In the genomic region with DNA sequence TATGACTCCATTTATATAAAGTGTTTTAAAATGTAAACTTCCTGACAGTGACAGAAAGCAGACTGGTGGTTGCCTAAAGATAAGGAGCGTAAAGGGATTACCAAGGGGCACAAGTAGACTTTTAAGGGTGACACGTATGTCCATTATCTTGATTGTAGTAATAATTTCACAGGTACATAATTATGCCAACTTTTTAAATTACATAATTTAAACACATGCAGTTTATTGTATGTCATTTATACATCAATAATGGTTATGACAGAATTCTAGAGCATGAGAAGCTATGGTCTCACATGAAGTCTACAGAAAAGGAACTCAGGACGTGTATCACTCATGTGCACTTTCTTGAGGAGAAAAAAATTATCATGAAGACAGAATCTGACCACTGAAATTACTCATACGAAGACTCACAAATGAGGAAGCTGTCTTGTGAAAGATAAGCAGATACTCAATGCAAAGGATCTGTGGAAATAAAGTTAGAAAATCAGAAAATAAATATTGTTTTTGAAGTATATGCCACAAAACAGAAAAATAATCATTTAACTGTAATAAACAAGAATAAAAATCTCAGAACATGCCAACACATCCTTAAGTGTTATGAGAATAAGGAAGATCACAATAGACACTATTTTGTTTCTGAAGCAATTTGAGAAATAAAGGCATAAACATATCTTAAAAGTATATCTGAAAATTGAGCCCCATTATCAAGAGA, we compare ENCODE assay signal across 1 cellular context.
TF ChIP-seq lines count a peak whose summit lies in the region.

No MANE protein-coding gene starts in this region.

TF ChIP-seq in K562, 482 proteins besides CTCF, POLR2A, EP300 and RAD21 (continued from another document and continues in another):
- TF ChIP-seq, protein P1, sequence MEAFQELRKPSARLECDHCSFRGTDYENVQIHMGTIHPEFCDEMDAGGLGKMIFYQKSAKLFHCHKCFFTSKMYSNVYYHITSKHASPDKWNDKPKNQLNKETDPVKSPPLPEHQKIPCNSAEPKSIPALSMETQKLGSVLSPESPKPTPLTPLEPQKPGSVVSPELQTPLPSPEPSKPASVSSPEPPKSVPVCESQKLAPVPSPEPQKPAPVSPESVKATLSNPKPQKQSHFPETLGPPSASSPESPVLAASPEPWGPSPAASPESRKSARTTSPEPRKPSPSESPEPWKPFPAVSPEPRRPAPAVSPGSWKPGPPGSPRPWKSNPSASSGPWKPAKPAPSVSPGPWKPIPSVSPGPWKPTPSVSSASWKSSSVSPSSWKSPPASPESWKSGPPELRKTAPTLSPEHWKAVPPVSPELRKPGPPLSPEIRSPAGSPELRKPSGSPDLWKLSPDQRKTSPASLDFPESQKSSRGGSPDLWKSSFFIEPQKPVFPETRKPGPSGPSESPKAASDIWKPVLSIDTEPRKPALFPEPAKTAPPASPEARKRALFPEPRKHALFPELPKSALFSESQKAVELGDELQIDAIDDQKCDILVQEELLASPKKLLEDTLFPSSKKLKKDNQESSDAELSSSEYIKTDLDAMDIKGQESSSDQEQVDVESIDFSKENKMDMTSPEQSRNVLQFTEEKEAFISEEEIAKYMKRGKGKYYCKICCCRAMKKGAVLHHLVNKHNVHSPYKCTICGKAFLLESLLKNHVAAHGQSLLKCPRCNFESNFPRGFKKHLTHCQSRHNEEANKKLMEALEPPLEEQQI (IDR thresholded peaks at IDR 0.05) = peak; percentile 28; the same call in 1 of the 2 replicates
- TF ChIP-seq ZFP36 (IDR thresholded peaks at IDR 0.05; ENCODE audit: low read depth, low read length, partially characterized antibody) (no peak), ZNF224 (CRISPR knock-in tag; IDR thresholded peaks at IDR 0.05) (no peak), SMARCE1 (IDR thresholded peaks at IDR 0.05) (peak; percentile 98), MTA1 (IDR thresholded peaks at IDR 0.05; ENCODE audit: borderline replicate concordance) (no peak), RCOR1 (IDR thresholded peaks at IDR 0.05; ENCODE audit: borderline replicate concordance in 1 of 2, low read depth in 2 of 2, low read length in 2 of 2) (peak in 1 of 2 experiments; percentile 38; a peak in 2 of 4 replicates), KAT7 (CRISPR knock-in tag; IDR thresholded peaks at IDR 0.05; ENCODE audit: borderline replicate concordance) (no peak), RNF2 (IDR thresholded peaks at IDR 0.05) (no peak), NFATC3 (IDR thresholded peaks at IDR 0.05) (no peak), NFXL1 (CRISPR knock-in tag; IDR thresholded peaks at IDR 0.05) (no peak), ZNF146 (CRISPR knock-in tag; IDR thresholded peaks at IDR 0.05; ENCODE audit: unreplicated experiment) (no peak), SRSF9 (IDR thresholded peaks at IDR 0.05; ENCODE audit: borderline replicate concordance, low read depth, low read length) (no peak), ARHGAP35 (IDR thresholded peaks at IDR 0.05; ENCODE audit: partially characterized antibody) (no peak), SMAD1 (IDR thresholded peaks at IDR 0.05; ENCODE audit: low read depth, low read length, partially characterized antibody) (no peak), ELF1 (tag; IDR thresholded peaks at IDR 0.05) (no peak), ARNT (IDR thresholded peaks at IDR 0.05) (peak in 1 of 2 experiments; percentile 37; a peak in 1 of 4 replicates), ZNF354B (CRISPR knock-in tag; IDR thresholded peaks at IDR 0.05) (0 out of 2 replicates have a peak, but pooled peaks have one; percentile 14), BACH1 (tag; IDR thresholded peaks at IDR 0.05) (no peak), MYNN (IDR thresholded peaks at IDR 0.05) (no peak), MYNN (CRISPR knock-in tag; IDR thresholded peaks at IDR 0.05) (no peak), NR4A1 (CRISPR knock-in tag; IDR thresholded peaks at IDR 0.05) (no peak), NR4A1 (tag; IDR thresholded peaks at IDR 0.05) (no peak), DACH1 (IDR thresholded peaks at IDR 0.05; ENCODE audit: partially characterized antibody) (peak; percentile 55), SIN3B (IDR thresholded peaks at IDR 0.05; ENCODE audit: low read depth) (no peak), JUND (IDR thresholded peaks at IDR 0.05; ENCODE audit: borderline replicate concordance, low read depth, low read length) (peak; percentile 85), JUND (tag; IDR thresholded peaks at IDR 0.05; ENCODE audit: borderline replicate concordance, low read depth, low read length) (peak; percentile 85; the same call in 2 of the 3 replicates), TAL1 (IDR thresholded peaks at IDR 0.05) (peak; percentile 66), STAG1 (CRISPR knock-in tag; IDR thresholded peaks at IDR 0.05; ENCODE audit: borderline replicate concordance) (no peak), MBD2 (IDR thresholded peaks at IDR 0.05; ENCODE audit: borderline replicate concordance, low read depth) (0 out of 2 replicates have a peak, but pooled peaks have one; percentile 30), SIN3A (IDR thresholded peaks at IDR 0.05; ENCODE audit: borderline replicate concordance in 2 of 2, control insufficient read depth in 1 of 2, low read depth in 2 of 2, low read length in 2 of 2) (no peak), PTRF (tag; IDR thresholded peaks at IDR 0.05) (no peak), CBFA2T2 (conservative IDR thresholded peaks at IDR 0.05) (peak; percentile 60), ESRRB (CRISPR knock-in tag; IDR thresholded peaks at IDR 0.05; ENCODE audit: borderline replicate concordance) (no peak), RBBP5 (IDR thresholded peaks at IDR 0.05; ENCODE audit: borderline replicate concordance, insufficient read depth, low read length, poor library complexity, severe bottlenecking) (no peak), ZBTB8A (IDR thresholded peaks at IDR 0.05; ENCODE audit: partially characterized antibody) (no peak), HDGF (IDR thresholded peaks at IDR 0.05) (no peak), JUN (IDR thresholded peaks at IDR 0.05; ENCODE audit: borderline replicate concordance, low read depth, low read length) (peak; percentile 62; the same call in 1 of the 2 replicates), JUN (CRISPR knock-in tag; IDR thresholded peaks at IDR 0.05; ENCODE audit: borderline replicate concordance) (no peak), GATA2 (CRISPR knock-in tag; IDR thresholded peaks at IDR 0.05) (peak; percentile 59), HOXB6 (CRISPR knock-in tag; IDR thresholded peaks at IDR 0.05; ENCODE audit: borderline replicate concordance) (no peak), ZNF696 (CRISPR knock-in tag; conservative IDR thresholded peaks at IDR 0.05) (no peak), ZNF436 (CRISPR knock-in tag; IDR thresholded peaks at IDR 0.05) (no peak), HCFC1 (IDR thresholded peaks at IDR 0.05; ENCODE audit: low read depth, low read length) (no peak), EZH2 (IDR thresholded peaks at IDR 0.05; ENCODE audit: borderline replicate concordance, low read depth, low read length) (no peak), ZNF444 (CRISPR knock-in tag; IDR thresholded peaks at IDR 0.05) (no peak), ZNF830 (CRISPR knock-in tag; IDR thresholded peaks at IDR 0.05) (no peak), CBX2 (IDR thresholded peaks at IDR 0.05; ENCODE audit: insufficient read depth, low read length, poor library complexity, severe bottlenecking) (no peak), MTA2 (IDR thresholded peaks at IDR 0.05; ENCODE audit: low read depth) (peak; percentile 39; the same call in 1 of the 2 replicates), ZNF324 (CRISPR knock-in tag; IDR thresholded peaks at IDR 0.05) (no peak)
- TF ChIP-seq, protein P2, sequence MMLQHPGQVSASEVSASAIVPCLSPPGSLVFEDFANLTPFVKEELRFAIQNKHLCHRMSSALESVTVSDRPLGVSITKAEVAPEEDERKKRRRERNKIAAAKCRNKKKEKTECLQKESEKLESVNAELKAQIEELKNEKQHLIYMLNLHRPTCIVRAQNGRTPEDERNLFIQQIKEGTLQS (IDR thresholded peaks at IDR 0.05) = peak; percentile 73
- TF ChIP-seq, protein P2 (CRISPR knock-in tag; conservative IDR thresholded peaks at IDR 0.05) = no peak
- TF ChIP-seq, protein P3, sequence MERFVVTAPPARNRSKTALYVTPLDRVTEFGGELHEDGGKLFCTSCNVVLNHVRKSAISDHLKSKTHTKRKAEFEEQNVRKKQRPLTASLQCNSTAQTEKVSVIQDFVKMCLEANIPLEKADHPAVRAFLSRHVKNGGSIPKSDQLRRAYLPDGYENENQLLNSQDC (CRISPR knock-in tag; IDR thresholded peaks at IDR 0.05) = no peak
- TF ChIP-seq, protein P4, sequence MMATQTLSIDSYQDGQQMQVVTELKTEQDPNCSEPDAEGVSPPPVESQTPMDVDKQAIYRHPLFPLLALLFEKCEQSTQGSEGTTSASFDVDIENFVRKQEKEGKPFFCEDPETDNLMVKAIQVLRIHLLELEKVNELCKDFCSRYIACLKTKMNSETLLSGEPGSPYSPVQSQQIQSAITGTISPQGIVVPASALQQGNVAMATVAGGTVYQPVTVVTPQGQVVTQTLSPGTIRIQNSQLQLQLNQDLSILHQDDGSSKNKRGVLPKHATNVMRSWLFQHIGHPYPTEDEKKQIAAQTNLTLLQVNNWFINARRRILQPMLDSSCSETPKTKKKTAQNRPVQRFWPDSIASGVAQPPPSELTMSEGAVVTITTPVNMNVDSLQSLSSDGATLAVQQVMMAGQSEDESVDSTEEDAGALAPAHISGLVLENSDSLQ (IDR thresholded peaks at IDR 0.05) = peak; percentile 85
- TF ChIP-seq, protein P5, sequence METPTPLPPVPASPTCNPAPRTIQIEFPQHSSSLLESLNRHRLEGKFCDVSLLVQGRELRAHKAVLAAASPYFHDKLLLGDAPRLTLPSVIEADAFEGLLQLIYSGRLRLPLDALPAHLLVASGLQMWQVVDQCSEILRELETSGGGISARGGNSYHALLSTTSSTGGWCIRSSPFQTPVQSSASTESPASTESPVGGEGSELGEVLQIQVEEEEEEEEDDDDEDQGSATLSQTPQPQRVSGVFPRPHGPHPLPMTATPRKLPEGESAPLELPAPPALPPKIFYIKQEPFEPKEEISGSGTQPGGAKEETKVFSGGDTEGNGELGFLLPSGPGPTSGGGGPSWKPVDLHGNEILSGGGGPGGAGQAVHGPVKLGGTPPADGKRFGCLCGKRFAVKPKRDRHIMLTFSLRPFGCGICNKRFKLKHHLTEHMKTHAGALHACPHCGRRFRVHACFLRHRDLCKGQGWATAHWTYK (CRISPR knock-in tag; IDR thresholded peaks at IDR 0.05) = no peak
- TF ChIP-seq, protein P6, sequence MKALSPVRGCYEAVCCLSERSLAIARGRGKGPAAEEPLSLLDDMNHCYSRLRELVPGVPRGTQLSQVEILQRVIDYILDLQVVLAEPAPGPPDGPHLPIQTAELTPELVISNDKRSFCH (CRISPR knock-in tag; IDR thresholded peaks at IDR 0.05) = no peak
- TF ChIP-seq, protein P6 (tag; IDR thresholded peaks at IDR 0.05) = no peak
- TF ChIP-seq, protein P7, sequence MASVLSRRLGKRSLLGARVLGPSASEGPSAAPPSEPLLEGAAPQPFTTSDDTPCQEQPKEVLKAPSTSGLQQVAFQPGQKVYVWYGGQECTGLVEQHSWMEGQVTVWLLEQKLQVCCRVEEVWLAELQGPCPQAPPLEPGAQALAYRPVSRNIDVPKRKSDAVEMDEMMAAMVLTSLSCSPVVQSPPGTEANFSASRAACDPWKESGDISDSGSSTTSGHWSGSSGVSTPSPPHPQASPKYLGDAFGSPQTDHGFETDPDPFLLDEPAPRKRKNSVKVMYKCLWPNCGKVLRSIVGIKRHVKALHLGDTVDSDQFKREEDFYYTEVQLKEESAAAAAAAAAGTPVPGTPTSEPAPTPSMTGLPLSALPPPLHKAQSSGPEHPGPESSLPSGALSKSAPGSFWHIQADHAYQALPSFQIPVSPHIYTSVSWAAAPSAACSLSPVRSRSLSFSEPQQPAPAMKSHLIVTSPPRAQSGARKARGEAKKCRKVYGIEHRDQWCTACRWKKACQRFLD (CRISPR knock-in tag; IDR thresholded peaks at IDR 0.05) = no peak
- TF ChIP-seq, protein P8, sequence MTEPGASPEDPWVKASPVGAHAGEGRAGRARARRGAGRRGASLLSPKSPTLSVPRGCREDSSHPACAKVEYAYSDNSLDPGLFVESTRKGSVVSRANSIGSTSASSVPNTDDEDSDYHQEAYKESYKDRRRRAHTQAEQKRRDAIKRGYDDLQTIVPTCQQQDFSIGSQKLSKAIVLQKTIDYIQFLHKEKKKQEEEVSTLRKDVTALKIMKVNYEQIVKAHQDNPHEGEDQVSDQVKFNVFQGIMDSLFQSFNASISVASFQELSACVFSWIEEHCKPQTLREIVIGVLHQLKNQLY (CRISPR knock-in tag; conservative IDR thresholded peaks at IDR 0.05) = no peak
- TF ChIP-seq, protein P9, sequence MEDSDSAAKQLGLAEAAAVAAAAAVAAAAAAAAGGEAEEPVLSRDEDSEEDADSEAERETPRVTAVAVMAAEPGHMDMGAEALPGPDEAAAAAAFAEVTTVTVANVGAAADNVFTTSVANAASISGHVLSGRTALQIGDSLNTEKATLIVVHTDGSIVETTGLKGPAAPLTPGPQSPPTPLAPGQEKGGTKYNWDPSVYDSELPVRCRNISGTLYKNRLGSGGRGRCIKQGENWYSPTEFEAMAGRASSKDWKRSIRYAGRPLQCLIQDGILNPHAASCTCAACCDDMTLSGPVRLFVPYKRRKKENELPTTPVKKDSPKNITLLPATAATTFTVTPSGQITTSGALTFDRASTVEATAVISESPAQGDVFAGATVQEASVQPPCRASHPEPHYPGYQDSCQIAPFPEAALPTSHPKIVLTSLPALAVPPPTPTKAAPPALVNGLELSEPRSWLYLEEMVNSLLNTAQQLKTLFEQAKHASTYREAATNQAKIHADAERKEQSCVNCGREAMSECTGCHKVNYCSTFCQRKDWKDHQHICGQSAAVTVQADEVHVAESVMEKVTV (CRISPR knock-in tag; IDR thresholded peaks at IDR 0.05) = no peak
- TF ChIP-seq, protein P10, sequence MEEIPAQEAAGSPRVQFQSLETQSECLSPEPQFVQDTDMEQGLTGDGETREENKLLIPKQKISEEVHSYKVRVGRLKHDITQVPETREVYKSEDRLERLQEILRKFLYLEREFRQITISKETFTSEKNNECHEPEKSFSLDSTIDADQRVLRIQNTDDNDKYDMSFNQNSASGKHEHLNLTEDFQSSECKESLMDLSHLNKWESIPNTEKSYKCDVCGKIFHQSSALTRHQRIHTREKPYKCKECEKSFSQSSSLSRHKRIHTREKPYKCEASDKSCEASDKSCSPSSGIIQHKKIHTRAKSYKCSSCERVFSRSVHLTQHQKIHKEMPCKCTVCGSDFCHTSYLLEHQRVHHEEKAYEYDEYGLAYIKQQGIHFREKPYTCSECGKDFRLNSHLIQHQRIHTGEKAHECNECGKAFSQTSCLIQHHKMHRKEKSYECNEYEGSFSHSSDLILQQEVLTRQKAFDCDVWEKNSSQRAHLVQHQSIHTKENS (CRISPR knock-in tag; IDR thresholded peaks at IDR 0.05) = no peak
- TF ChIP-seq, protein P11, sequence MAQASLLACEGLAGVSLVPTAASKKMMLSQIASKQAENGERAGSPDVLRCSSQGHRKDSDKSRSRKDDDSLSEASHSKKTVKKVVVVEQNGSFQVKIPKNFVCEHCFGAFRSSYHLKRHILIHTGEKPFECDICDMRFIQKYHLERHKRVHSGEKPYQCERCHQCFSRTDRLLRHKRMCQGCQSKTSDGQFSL (CRISPR knock-in tag; IDR thresholded peaks at IDR 0.05) = no peak
- TF ChIP-seq, protein P11 (tag; IDR thresholded peaks at IDR 0.05) = no peak
